Comparison of ENCODE assay signal across 1 cellular context in the genomic region with DNA sequence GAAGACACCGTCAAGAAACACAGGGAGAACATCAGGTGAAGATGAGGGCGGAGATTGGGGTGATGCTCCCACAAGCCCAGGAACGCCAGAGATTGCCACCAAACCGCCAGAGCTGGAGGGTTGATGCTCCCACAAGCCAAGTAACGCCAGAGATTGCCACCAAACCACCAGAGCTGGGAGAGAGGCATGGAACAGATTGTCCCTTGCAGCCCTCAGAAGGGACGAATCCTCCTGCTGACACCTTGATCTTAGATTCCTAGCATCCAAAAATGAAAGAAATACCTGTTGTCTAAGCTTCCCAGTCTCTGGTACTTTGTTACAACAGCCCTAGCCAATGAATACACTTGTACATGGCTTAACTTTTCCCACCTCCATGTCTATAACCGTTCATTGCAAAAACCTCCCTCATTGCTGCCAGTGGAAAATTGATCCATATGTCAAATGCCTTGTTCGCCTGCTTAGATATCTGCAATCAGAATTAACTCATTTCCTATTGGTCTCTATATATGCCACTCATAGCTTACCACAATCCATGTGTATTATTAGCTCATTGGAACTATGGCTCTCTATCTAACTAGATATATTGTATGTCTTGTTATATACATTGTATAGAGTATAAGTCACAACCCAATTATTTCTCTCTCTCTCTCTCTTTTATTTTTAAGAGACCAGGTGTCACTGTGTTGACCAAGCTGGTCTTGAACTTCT.
TF ChIP-seq lines count a peak whose summit lies in the region.

No MANE protein-coding gene starts in this region.

TF ChIP-seq in endothelial cell of umbilical vein, 7 proteins besides CTCF, POLR2A, EP300 and RAD21:
- TF ChIP-seq EZH2 (IDR thresholded peaks at IDR 0.05; ENCODE audit: borderline replicate concordance, low read depth, low read length, severe bottlenecking), result no peak
- TF ChIP-seq MAX (IDR thresholded peaks at IDR 0.05; ENCODE audit: insufficient read depth, insufficient read length), result no peak
- no peak for TF ChIP-seq MYC (IDR thresholded peaks at IDR 0.05; ENCODE audit: low read depth, low read length)
- no peak for TF ChIP-seq JUN (IDR thresholded peaks at IDR 0.05; ENCODE audit: borderline replicate concordance, insufficient read depth, insufficient read length, low read depth)
- no peak for TF ChIP-seq GATA2 (IDR thresholded peaks at IDR 0.05; ENCODE audit: insufficient read depth, insufficient read length, low read depth, low read length)
- TF ChIP-seq POLR2AphosphoS5 (IDR thresholded peaks at IDR 0.05; ENCODE audit: insufficient read depth, low read depth, low read length), result no peak
- TF ChIP-seq FOS (IDR thresholded peaks at IDR 0.05; ENCODE audit: borderline replicate concordance, insufficient read depth, low read length), result no peak
